ENCODE assay signal across 1 cellular context in the genomic region with DNA sequence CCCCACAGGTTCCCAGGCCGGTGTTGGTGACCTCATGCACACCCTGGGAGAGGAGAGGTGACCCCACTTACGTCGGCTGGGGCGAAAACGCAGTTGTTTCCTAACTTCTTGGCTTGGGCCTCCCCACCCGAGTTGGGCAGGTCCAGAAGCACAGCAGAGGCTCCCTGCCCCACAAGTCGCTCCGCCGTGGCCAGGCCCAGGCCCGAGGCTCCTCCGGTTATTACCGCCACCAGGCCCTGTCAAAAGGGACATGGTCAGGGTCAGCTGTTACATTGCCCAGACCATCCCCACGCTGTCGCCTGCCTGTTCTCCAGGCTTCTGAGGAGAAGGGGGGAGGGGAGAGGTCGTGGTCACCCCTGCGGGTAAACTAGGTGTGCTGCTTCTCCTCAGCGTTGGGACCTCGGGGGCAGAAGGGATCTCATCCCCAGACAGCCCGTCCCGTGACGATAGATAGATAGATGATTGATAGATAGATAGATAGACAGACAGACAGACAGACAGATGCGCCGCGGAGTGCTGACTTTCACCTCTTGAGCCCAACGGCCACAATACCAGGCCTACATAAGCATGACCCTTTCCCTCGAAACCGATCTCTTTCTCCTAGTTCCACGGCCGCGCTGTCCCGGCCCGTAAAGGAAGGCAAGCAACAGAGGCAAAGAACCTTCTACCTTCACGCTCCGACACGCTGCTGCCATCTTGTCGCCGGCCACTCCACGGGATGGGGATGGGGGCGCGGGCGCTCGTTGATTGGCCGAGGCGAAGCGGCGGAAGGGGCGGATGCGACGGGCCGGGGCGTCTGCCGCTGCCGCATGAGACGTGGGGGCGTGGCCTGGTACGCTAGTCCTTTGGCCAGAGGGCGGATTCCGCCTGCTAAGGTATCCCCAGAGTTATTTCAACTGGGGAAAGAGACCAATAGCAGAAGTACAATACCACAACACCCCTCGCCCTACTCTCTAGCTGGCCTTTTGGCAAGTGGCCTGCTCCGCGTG.
TF ChIP-seq lines count a peak whose summit lies in the region.

A gene (minus strand): TSS at position 720 of the 989 bp plus-strand sequence. CDS start 25 bp downstream, at position 695.

TF ChIP-seq in H1, 55 proteins besides CTCF, POLR2A, EP300 and RAD21:
- TF ChIP-seq NANOG (IDR thresholded peaks at IDR 0.05; ENCODE audit: insufficient read depth, low read depth, low read length, poor library complexity, severe bottlenecking) (no peak), CHD1 (IDR thresholded peaks at IDR 0.05; ENCODE audit: low read depth, low read length) (no peak), BRCA1 (IDR thresholded peaks at IDR 0.05; ENCODE audit: low read depth, low read length) (no peak), SP1 (IDR thresholded peaks at IDR 0.05; ENCODE audit: low read depth, low read length) (no peak; the same call in 1 of the 2 replicates), SP2 (IDR thresholded peaks at IDR 0.05; ENCODE audit: low read length) (no peak), EZH2 (IDR thresholded peaks at IDR 0.05; ENCODE audit: low read depth, low read length, severe bottlenecking) (no peak), HDAC2 (IDR thresholded peaks at IDR 0.05; ENCODE audit: borderline replicate concordance in 1 of 2, low read depth in 2 of 2, low read length in 2 of 2) (0 out of 4 replicates have a peak, but pooled peaks of 1 of the 2 experiments have one; percentile 43), BACH1 (IDR thresholded peaks at IDR 0.05; ENCODE audit: low read length) (no peak), SP4 (IDR thresholded peaks at IDR 0.05; ENCODE audit: low read length) (no peak), TAF1 (IDR thresholded peaks at IDR 0.05; ENCODE audit: low read depth, low read length) (peak; percentile 58; the same call in 1 of the 2 replicates), GTF2F1 (IDR thresholded peaks at IDR 0.05; ENCODE audit: borderline replicate concordance, low read depth, low read length) (no peak), CREB1 (IDR thresholded peaks at IDR 0.05) (no peak), KDM4A (IDR thresholded peaks at IDR 0.05; ENCODE audit: low read depth, low read length, severe bottlenecking) (peak; percentile 26), TEAD4 (IDR thresholded peaks at IDR 0.05; ENCODE audit: low read depth, low read length) (no peak), CBX5 (IDR thresholded peaks at IDR 0.05; ENCODE audit: low read depth, low read length) (no peak), TCF12 (IDR thresholded peaks at IDR 0.05; ENCODE audit: low read depth, low read length) (no peak), PHF8 (conservative IDR thresholded peaks at IDR 0.05; ENCODE audit: low read depth, low read length) (peak; percentile 55; the same call in 1 of the 2 replicates), ASH2L (IDR thresholded peaks at IDR 0.05; ENCODE audit: low read length) (no peak), JUN (IDR thresholded peaks at IDR 0.05; ENCODE audit: low read depth, low read length) (no peak), FOSL1 (IDR thresholded peaks at IDR 0.05; ENCODE audit: insufficient read depth, low read depth, low read length) (no peak), HDAC6 (IDR thresholded peaks at IDR 0.05; ENCODE audit: low read depth, low read length) (no peak), EGR1 (IDR thresholded peaks at IDR 0.05; ENCODE audit: borderline replicate concordance, low read depth, low read length) (no peak), BCL11A (IDR thresholded peaks at IDR 0.05; ENCODE audit: low read depth in 2 of 2, low read length in 2 of 2) (no peak), CHD2 (IDR thresholded peaks at IDR 0.05; ENCODE audit: low read length) (no peak), SRF (IDR thresholded peaks at IDR 0.05; ENCODE audit: low read depth, low read length) (no peak), MAFK (IDR thresholded peaks at IDR 0.05; ENCODE audit: low read depth, low read length) (no peak), POLR2AphosphoS5 (IDR thresholded peaks at IDR 0.05; ENCODE audit: low read depth, low read length) (0 out of 2 replicates have a peak, but pooled peaks have one; percentile 51), CTBP2 (IDR thresholded peaks at IDR 0.05; ENCODE audit: borderline replicate concordance, insufficient read depth, insufficient read length, low read length) (no peak), KDM5A (IDR thresholded peaks at IDR 0.05; ENCODE audit: low read length) (peak; percentile 75; the same call in 1 of the 2 replicates), SIN3A (conservative IDR thresholded peaks at IDR 0.05 in 1 of 2, IDR thresholded peaks at IDR 0.05 in 1 of 2; ENCODE audit: low read depth in 1 of 2, low read length in 2 of 2) (0 out of 4 replicates have a peak, but pooled peaks of 1 of the 2 experiments have one; percentile 25), YY1 (IDR thresholded peaks at IDR 0.05; ENCODE audit: low read depth, low read length) (peak; percentile 80; the same call in 1 of the 2 replicates)
- TF ChIP-seq, protein P1, sequence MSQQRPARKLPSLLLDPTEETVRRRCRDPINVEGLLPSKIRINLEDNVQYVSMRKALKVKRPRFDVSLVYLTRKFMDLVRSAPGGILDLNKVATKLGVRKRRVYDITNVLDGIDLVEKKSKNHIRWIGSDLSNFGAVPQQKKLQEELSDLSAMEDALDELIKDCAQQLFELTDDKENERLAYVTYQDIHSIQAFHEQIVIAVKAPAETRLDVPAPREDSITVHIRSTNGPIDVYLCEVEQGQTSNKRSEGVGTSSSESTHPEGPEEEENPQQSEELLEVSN (IDR thresholded peaks at IDR 0.05), result no peak
- TF ChIP-seq, protein P2, sequence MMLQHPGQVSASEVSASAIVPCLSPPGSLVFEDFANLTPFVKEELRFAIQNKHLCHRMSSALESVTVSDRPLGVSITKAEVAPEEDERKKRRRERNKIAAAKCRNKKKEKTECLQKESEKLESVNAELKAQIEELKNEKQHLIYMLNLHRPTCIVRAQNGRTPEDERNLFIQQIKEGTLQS (IDR thresholded peaks at IDR 0.05; ENCODE audit: insufficient read depth, low read depth, low read length), result no peak
- TF ChIP-seq, protein P3, sequence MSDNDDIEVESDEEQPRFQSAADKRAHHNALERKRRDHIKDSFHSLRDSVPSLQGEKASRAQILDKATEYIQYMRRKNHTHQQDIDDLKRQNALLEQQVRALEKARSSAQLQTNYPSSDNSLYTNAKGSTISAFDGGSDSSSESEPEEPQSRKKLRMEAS (IDR thresholded peaks at IDR 0.05), result 0 out of 2 replicates have a peak, but pooled peaks have one; percentile 16
- TF ChIP-seq, protein P4, sequence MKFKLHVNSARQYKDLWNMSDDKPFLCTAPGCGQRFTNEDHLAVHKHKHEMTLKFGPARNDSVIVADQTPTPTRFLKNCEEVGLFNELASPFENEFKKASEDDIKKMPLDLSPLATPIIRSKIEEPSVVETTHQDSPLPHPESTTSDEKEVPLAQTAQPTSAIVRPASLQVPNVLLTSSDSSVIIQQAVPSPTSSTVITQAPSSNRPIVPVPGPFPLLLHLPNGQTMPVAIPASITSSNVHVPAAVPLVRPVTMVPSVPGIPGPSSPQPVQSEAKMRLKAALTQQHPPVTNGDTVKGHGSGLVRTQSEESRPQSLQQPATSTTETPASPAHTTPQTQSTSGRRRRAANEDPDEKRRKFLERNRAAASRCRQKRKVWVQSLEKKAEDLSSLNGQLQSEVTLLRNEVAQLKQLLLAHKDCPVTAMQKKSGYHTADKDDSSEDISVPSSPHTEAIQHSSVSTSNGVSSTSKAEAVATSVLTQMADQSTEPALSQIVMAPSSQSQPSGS (IDR thresholded peaks at IDR 0.05; ENCODE audit: low read length), result no peak
- TF ChIP-seq, protein P5, sequence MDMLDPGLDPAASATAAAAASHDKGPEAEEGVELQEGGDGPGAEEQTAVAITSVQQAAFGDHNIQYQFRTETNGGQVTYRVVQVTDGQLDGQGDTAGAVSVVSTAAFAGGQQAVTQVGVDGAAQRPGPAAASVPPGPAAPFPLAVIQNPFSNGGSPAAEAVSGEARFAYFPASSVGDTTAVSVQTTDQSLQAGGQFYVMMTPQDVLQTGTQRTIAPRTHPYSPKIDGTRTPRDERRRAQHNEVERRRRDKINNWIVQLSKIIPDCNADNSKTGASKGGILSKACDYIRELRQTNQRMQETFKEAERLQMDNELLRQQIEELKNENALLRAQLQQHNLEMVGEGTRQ (IDR thresholded peaks at IDR 0.05; ENCODE audit: low read length), result no peak
